In the genomic region with DNA sequence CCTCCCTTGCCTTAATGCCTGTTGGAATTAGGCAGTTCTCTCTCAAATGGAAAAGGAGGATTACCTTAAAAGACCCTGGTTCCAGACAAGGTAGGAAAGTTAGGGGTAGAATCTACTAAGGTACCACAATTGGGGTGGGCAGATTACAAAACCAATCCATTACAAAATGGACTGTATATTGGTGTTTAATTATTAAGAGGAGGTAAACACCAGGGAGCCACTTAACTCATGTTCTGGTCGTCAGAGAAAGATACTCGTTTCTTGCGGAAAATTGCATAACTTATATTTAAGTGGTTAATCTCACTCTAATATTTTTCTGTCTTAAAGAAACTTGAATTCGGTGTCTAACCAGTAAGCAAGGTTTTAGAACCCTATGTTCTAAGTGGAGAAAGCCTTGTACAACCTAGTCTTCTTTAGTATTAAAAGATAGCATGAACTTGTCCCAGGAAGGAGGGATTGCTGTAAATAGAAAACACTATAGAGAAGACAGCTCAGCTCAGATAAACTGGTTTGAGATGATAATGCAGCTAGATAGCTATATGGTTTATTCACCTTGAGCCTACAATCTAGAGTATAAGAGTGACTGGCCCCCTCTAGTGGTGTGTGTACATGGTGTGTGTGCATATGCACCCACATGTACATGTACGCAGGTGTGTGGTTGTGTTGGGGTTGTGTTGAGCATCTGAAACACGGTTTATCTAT, we compare ENCODE assay signal across 9 cellular contexts. TPM values are rescaled to one million over a fixed set of nuclear protein-coding genes. Genes with fewer than 3 reads are reported as not detected.
DNase-seq lines count a peak whose midpoint lies in the region; FAIRE-seq and TF ChIP-seq lines count a peak whose summit lies in the region.
"Had no signal": no experiment of that assay in that cellular context is flagged by ENCODE, and none has a peak within 500 bp of the region (broad histone marks: within the 10 kb centered on the region; RNA-seq: fewer than 3 reads in every experiment).

No MANE protein-coding gene starts in this region.

- no peaks in the 10 kb centered on the region for H3K4me1 Mint-ChIP-seq in astrocyte (ENCODE audit: low read depth, unreplicated experiment)

- H3K9me3 ChIP-seq in HUES48 (ENCODE audit: control insufficient read depth, insufficient read depth, low read length) (no peaks in the 10 kb centered on the region), astrocyte (ENCODE audit: insufficient read depth, low read depth, low read length) (no peaks in the 10 kb centered on the region), vagina (no peaks in the 10 kb centered on the region)

- peak overlapping the region; percentile 10; the same call in 1 of the 2 replicates for H3K9ac ChIP-seq in HUES48 (ENCODE audit: low read depth, low read length)
- no peak overlapping the region for H3K9ac ChIP-seq in astrocyte (ENCODE audit: low read length)

- H3K79me2 ChIP-seq in astrocyte (ENCODE audit: insufficient read depth, low read length) = no peaks in the 10 kb centered on the region

- TF ChIP-seq CTCF in GM10266 (IDR thresholded peaks at IDR 0.05; ENCODE audit: control insufficient read depth, insufficient read depth, low read depth, missing control alignments) = peak; percentile 80
- peak; percentile 49 for TF ChIP-seq CTCF in astrocyte (IDR thresholded peaks at IDR 0.05; ENCODE audit: insufficient read depth, low read depth, low read length)
- peak in 1 of 3 experiments; percentile 22 for TF ChIP-seq CTCF in vagina (IDR thresholded peaks at IDR 0.05)

- H3K4me1 ChIP-seq in HUES48 (ENCODE audit: control insufficient read depth, insufficient read depth, low read length) (peaks cover 43% of the 10 kb centered on the region), astrocyte (ENCODE audit: insufficient read depth, low read length) (no peaks in the 10 kb centered on the region), vagina (no peaks in the 10 kb centered on the region)

- no peak overlapping the region for H3K27ac Mint-ChIP-seq in astrocyte (ENCODE audit: unreplicated experiment)

- DNase-seq in GM10266 (ENCODE audit: extremely low spot score) (peak; percentile 48), SHP77 treated with DMSO at 0.1 percent for 48 hours (lab: John Stamatoyannopoulos, UW) (peak; percentile 31), astrocyte (ENCODE audit: low read depth) (peak; percentile 7), left kidney (ENCODE audit: low read depth, low spot score) (peak; percentile 66), vagina (ENCODE audit: extremely low spot score in 2 of 2) (no peak), NCI-H2029 (lab: John Stamatoyannopoulos, UW) (no peak)
- DNase-seq in stimulated activated CD8-positive, alpha-beta memory T cell treated with anti-CD3 and anti-CD28 coated beads, Interleukin-2, amount 100 ng/mL, for 48 hours (ENCODE audit: low read depth in 2 of 2) = peak; percentile 29 to 39

- H3K36me3 ChIP-seq in HUES48 (ENCODE audit: control insufficient read depth, insufficient read depth, low read length) (peaks cover 9% of the 10 kb centered on the region), astrocyte (ENCODE audit: insufficient read depth, low read length) (no peaks in the 10 kb centered on the region), vagina (peaks cover 0 to 3% of the 10 kb centered on the region in 2 donors)

- no peak overlapping the region for H2AFZ ChIP-seq in astrocyte (ENCODE audit: low read depth, low read length)

- no peaks in the 10 kb centered on the region for H3K9me3 Mint-ChIP-seq in astrocyte (ENCODE audit: unreplicated experiment)
- H3K9me3 Mint-ChIP-seq: activated naive CD4-positive, alpha-beta T cell treated with anti-CD3 and anti-CD28 coated beads, Interleukin-2, amount 50 U/mL, for 24 hours had no signal

- H3K36me3 Mint-ChIP-seq in astrocyte (ENCODE audit: low read depth, unreplicated experiment) = no peaks in the 10 kb centered on the region

- H3K27ac ChIP-seq in HUES48 (ENCODE audit: low read depth, low read length) = peak overlapping the region; percentile 88
- no peak overlapping the region for H3K27ac ChIP-seq in astrocyte (ENCODE audit: low read depth, low read length)
- no peak overlapping the region for H3K27ac ChIP-seq in vagina

- no peaks in the 10 kb centered on the region for H4K20me1 ChIP-seq in astrocyte (ENCODE audit: insufficient read depth, low read length)

- H3K27me3 ChIP-seq in HUES48 (ENCODE audit: control insufficient read depth, insufficient read depth, low read length) (no peaks in the 10 kb centered on the region), astrocyte (ENCODE audit: insufficient read depth, low read length) (no peaks in the 10 kb centered on the region), vagina (no peaks in the 10 kb centered on the region)

- no peak for FAIRE-seq in astrocyte (lab: Jason Lieb, UNC)

- H3K4me3 Mint-ChIP-seq in astrocyte (ENCODE audit: unreplicated experiment) = no peak overlapping the region
- H3K4me3 Mint-ChIP-seq: activated naive CD4-positive, alpha-beta T cell treated with anti-CD3 and anti-CD28 coated beads, Interleukin-2, amount 50 U/mL, for 24 hours had no signal

- TF ChIP-seq POLR2A in vagina (IDR thresholded peaks at IDR 0.05) = no peak

- no peaks in the 10 kb centered on the region for H3K27me3 Mint-ChIP-seq in astrocyte (ENCODE audit: low read depth, unreplicated experiment)
- H3K27me3 Mint-ChIP-seq: activated naive CD4-positive, alpha-beta T cell treated with anti-CD3 and anti-CD28 coated beads, Interleukin-2, amount 50 U/mL, for 24 hours had no signal

- no peak overlapping the region for H3K4me2 ChIP-seq in astrocyte (ENCODE audit: low read length)

- H3K4me3 ChIP-seq in HUES48 (ENCODE audit: low read depth, low read length) (0 out of 2 replicates have a peak overlapping the region, but pooled peaks have one; percentile 18), astrocyte (ENCODE audit: insufficient read depth, low read depth, low read length) (no peak overlapping the region), vagina (no peak overlapping the region)

- intact Hi-C loops in vagina (cut with DNase I) = no loop called here

RNA-seq across cellular contexts. Expression of a gene that starts 58.0 kb away (rescaled TPM):
- total RNA-seq in astrocyte (0.94 and 1.3 TPM in 2 replicates), vagina (0.49 TPM)

Comparison
In these comparisons a context has a peak if more than half of its experiments do, and no peak if none do; other contexts are left out.
1. DNase-seq: peak in GM10266 (single experiment), SHP77 treated with DMSO at 0.1 percent for 48 hours (single experiment), astrocyte (single experiment), left kidney (single experiment) and stimulated activated CD8-positive, alpha-beta memory T cell treated with anti-CD3 and anti-CD28 coated beads, Interleukin-2, amount 100 ng/mL, for 48 hours (2 of 2); none in vagina (0 of 2) and NCI-H2029 (single experiment).